Comparison of ENCODE assay signal across 4 cellular contexts in the genomic region with DNA sequence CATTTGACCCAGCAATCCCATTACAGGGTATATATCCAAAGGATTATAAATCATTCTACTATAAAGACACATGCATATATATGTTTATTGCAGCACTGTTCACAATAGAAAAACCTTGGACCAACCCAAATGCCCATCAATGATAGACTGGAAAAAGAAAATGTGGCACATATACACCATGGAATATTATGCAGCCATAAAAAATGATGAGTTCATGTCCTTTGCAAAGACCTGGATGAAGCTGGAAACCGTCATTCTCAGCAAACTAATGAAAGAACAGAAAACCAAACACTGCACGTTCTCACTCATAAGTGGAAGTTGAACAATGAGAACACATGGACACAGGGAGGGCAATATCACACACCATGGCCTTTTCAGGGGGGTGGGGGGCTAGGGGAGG. TPM values are rescaled to one million over a fixed set of nuclear protein-coding genes. Genes with fewer than 3 reads are reported as not detected.
A peak's percentile ranks its signal among the peaks of the same experiment; 100 is the strongest.
DNase-seq lines count a peak whose midpoint lies in the region; ATAC-seq, FAIRE-seq and TF ChIP-seq lines count a peak whose summit lies in the region.
"Not testable (repeated sequence)": the region's sequence is repeated elsewhere in the genome, so short reads cannot be mapped to it uniquely, and the experiment has no call there.

No MANE protein-coding gene starts in this region.

- peak overlapping the region; percentile 27 for H3K27ac Mint-ChIP-seq in activated naive CD8-positive, alpha-beta T cell treated with anti-CD3 and anti-CD28 coated beads, Interleukin-2, amount 10 ng/mL, durations not matched to agents 7 days and 5 days

- not testable (repeated sequence) for H3K9me3 Mint-ChIP-seq in activated naive CD8-positive, alpha-beta T cell treated with anti-CD3 and anti-CD28 coated beads, Interleukin-2, amount 10 ng/mL, durations not matched to agents 7 days and 5 days

- in situ Hi-C loops in K562 (cut with MboI); HepG2 (cut with HindIII; ENCODE audit: extremely low pct_ligation_motif_present, low pct_unique_long_range_greater_than_20kb): not testable (repeated sequence)

- H3K9ac ChIP-seq in K562 (ENCODE audit: insufficient read depth in 1 of 2, low read depth in 2 of 2, low read length in 2 of 2); HepG2 (ENCODE audit: insufficient read depth, low read depth, low read length): not testable (repeated sequence)

- not testable (repeated sequence) for H3K4me2 ChIP-seq in K562 (ENCODE audit: insufficient read depth, low read length); HepG2 (ENCODE audit: low read depth, low read length)

- not testable (repeated sequence) for H3K9me1 ChIP-seq in K562 (ENCODE audit: control insufficient read depth, insufficient read depth, low read length)

- H3K27ac ChIP-seq in HEK293 (ENCODE audit: extremely low read depth, low read depth, low read length); K562 (ENCODE audit: extremely low read depth, low read depth, low read length); HepG2 (ENCODE audit: extremely low read length, insufficient read depth, low read length): not testable (repeated sequence)

- H3K27me3 Mint-ChIP-seq in activated naive CD8-positive, alpha-beta T cell treated with anti-CD3 and anti-CD28 coated beads, Interleukin-2, amount 10 ng/mL, durations not matched to agents 7 days and 5 days: not testable (repeated sequence)

- not testable (repeated sequence) for H3K4me3 Mint-ChIP-seq in activated naive CD8-positive, alpha-beta T cell treated with anti-CD3 and anti-CD28 coated beads, Interleukin-2, amount 10 ng/mL, durations not matched to agents 7 days and 5 days

- intact Hi-C loops in K562 (cut with micrococcal nuclease); HepG2 (cut with micrococcal nuclease; ENCODE audit: unreplicated experiment): not testable (repeated sequence)

- WGBS in K562 (ENCODE audit: insufficient coverage, low coverage, missing lambda C conversion rate): 14% methylated on average over 2 of the region's 2 CpGs
- 88% methylated on average over 2 of the region's 2 CpGs for WGBS in HepG2 (ENCODE audit: low lambda C conversion rate)

- H2AFZ ChIP-seq in K562 (ENCODE audit: low read depth, low read length); HepG2 (ENCODE audit: low read length): not testable (repeated sequence)

- peaks cover 19% of the 10 kb centered on the region for H3K79me2 ChIP-seq in K562 (ENCODE audit: control insufficient read depth, insufficient read depth, low read length)
- H3K79me2 ChIP-seq in HepG2 (ENCODE audit: insufficient read depth, low read length): not testable (repeated sequence)

- peaks cover 11% of the 10 kb centered on the region for H3K36me3 Mint-ChIP-seq in activated naive CD8-positive, alpha-beta T cell treated with anti-CD3 and anti-CD28 coated beads, Interleukin-2, amount 10 ng/mL, durations not matched to agents 7 days and 5 days

- DNase-seq in activated naive CD8-positive, alpha-beta T cell treated with anti-CD3 and anti-CD28 coated beads, Interleukin-2, amount 10 ng/mL, durations not matched to agents 7 days and 5 days; K562 (ENCODE audit: extremely low read depth in 1 of 4, low spot score in 3 of 4); HepG2 (ENCODE audit: low spot score): not testable (repeated sequence)

- POLR2A ChIA-PET in HEK293 (lab: Yijun Ruan, JAX); activated naive CD8-positive, alpha-beta T cell treated with anti-CD3 and anti-CD28 coated beads, Interleukin-2, amount 10 ng/mL, durations not matched to agents 7 days and 5 days (lab: Charles Lee); K562 (lab: Yijun Ruan, JAX); HepG2 (lab: Yijun Ruan, JAX): not testable (repeated sequence)

- H3K27me3 ChIP-seq in K562 (ENCODE audit: control insufficient read depth in 2 of 2, insufficient read depth in 2 of 2, low read length in 2 of 2); HepG2 (ENCODE audit: control insufficient read depth in 1 of 2, insufficient read depth in 2 of 2, low read length in 2 of 2): not testable (repeated sequence)

- TF ChIP-seq RAD21 in K562 (CRISPR knock-in tag; conservative IDR thresholded peaks at IDR 0.05 in 1 of 2, IDR thresholded peaks at IDR 0.05 in 1 of 2); HepG2 (CRISPR knock-in tag; IDR thresholded peaks at IDR 0.05): not testable (repeated sequence)

- ATAC-seq in activated naive CD8-positive, alpha-beta T cell treated with anti-CD3 and anti-CD28 coated beads, Interleukin-2, amount 10 ng/mL, durations not matched to agents 7 days and 5 days (ENCODE audit: low read depth); K562; HepG2: not testable (repeated sequence)

- H3K9me3 ChIP-seq in HEK293 (ENCODE audit: control insufficient read depth, insufficient read depth, low read depth, low read length); K562 (replicated peaks; ENCODE audit: control insufficient read depth, insufficient read depth, low read depth, low read length); HepG2 (ENCODE audit: low read length): not testable (repeated sequence)

- TF ChIP-seq POLR2A in K562 (conservative IDR thresholded peaks at IDR 0.05); HepG2 (IDR thresholded peaks at IDR 0.05; ENCODE audit: insufficient read depth in 1 of 2, low read depth in 2 of 2, low read length in 2 of 2): not testable (repeated sequence)

- not testable (repeated sequence) for FAIRE-seq in K562 (lab: Jason Lieb, UNC); HepG2 (lab: Jason Lieb, UNC)

- TF ChIP-seq CTCF in HEK293 (tag by site-specific recombination; IDR thresholded peaks at IDR 0.05); K562 (IDR thresholded peaks at IDR 0.05 in 2 of 3, conservative IDR thresholded peaks at IDR 0.05 in 1 of 3; ENCODE audit: insufficient read depth in 2 of 3, low read depth in 1 of 3, low read length in 3 of 3); HepG2 (CRISPR knock-in tag; IDR thresholded peaks at IDR 0.05): not testable (repeated sequence)

- H3K4me3 ChIP-seq in HEK293 (ENCODE audit: low read depth, low read length); K562; HepG2 (replicated peaks in 1 of 3; ENCODE audit: insufficient read depth in 1 of 3, low read depth in 2 of 3, low read length in 3 of 3): not testable (repeated sequence)

- not testable (repeated sequence) for H3K36me3 ChIP-seq in HEK293 (ENCODE audit: control insufficient read depth in 2 of 2, insufficient read depth in 1 of 2, low read length in 2 of 2); K562 (ENCODE audit: control insufficient read depth, insufficient read depth, low read length); HepG2 (replicated peaks in 1 of 2; ENCODE audit: control insufficient read depth in 1 of 2, insufficient read depth in 2 of 2, low read length in 2 of 2)

- not testable (repeated sequence) for H4K20me1 ChIP-seq in K562 (replicated peaks; ENCODE audit: control insufficient read depth, insufficient read depth, low read length); HepG2 (ENCODE audit: insufficient read depth, low read length)

- TF ChIP-seq EP300 in K562 (IDR thresholded peaks at IDR 0.05; ENCODE audit: low read length); HepG2 (IDR thresholded peaks at IDR 0.05; ENCODE audit: low read depth in 2 of 2, low read length in 2 of 2); HepG2 (CRISPR knock-in tag; IDR thresholded peaks at IDR 0.05; ENCODE audit: borderline replicate concordance): not testable (repeated sequence)

- BruUV-seq in K562 (replicated peaks; lab: Mats Ljungman, UMichigan); HepG2 (replicated peaks; lab: Mats Ljungman, UMichigan): not testable (repeated sequence)

- not testable (repeated sequence) for H3K4me1 ChIP-seq in HEK293 (ENCODE audit: control insufficient read depth, insufficient read depth, low read length); K562 (replicated peaks in 1 of 2; ENCODE audit: control insufficient read depth in 2 of 2, insufficient read depth in 2 of 2, low read length in 2 of 2)
- peaks cover 19% of the 10 kb centered on the region for H3K4me1 ChIP-seq in HepG2 (ENCODE audit: insufficient read depth, low read length)

- H3K4me1 Mint-ChIP-seq in activated naive CD8-positive, alpha-beta T cell treated with anti-CD3 and anti-CD28 coated beads, Interleukin-2, amount 10 ng/mL, durations not matched to agents 7 days and 5 days: peaks cover 11% of the 10 kb centered on the region

- CTCF ChIA-PET in HEK293 (lab: Yijun Ruan, JAX); K562 (lab: Yijun Ruan, JAX; ENCODE audit: low intra/inter-chr PET ratio); HepG2 (lab: Yijun Ruan, JAX; ENCODE audit: low intra/inter-chr PET ratio, low total read pairs): not testable (repeated sequence)

RNA-seq across cellular contexts. Expression of a gene that starts 4.5 kb away (rescaled TPM):
- total RNA-seq in activated naive CD8-positive, alpha-beta T cell treated with anti-CD3 and anti-CD28 coated beads, Interleukin-2, amount 10 ng/mL, durations not matched to agents 7 days and 5 days: 10 to 100 TPM; 17.1 to 20.0 TPM
- 1.7 and 3.9 TPM in 2 replicates for total RNA-seq in K562 (2011; cell fraction: chromatin; rRNA removed; ENCODE audit: low replicate concordance)
- total RNA-seq in K562 (2011; cell fraction: nucleolus; rRNA removed): 2.2 and 2.9 TPM in 2 replicates
- 4.3 and 6.0 TPM in 2 replicates for total RNA-seq in K562 (2011; cell fraction: nucleoplasm; rRNA removed)
- total RNA-seq in K562 (2014; rRNA removed) (32.0 and 35.9 TPM in 2 replicates), K562 (2014; rRNA removed; fragmentation: Illumina TruSeq; extraction: Trizol) (7.1 and 7.7 TPM in 2 replicates), K562 (2015; rRNA removed; fragmentation: Illumina TruSeq; extraction: Trizol) (12.7 and 16.1 TPM in 2 replicates), K562 (2021) (11.4 and 12.5 TPM in 2 replicates), HepG2 (2016; rRNA removed; fragmentation: Illumina TruSeq; extraction: Trizol) (45.1 and 49.4 TPM in 2 replicates)
- polyA plus RNA-seq in K562 (2011; rRNA removed) (5.3 and 7.7 TPM in 2 replicates), K562 (2014; fragmentation: Illumina TruSeq; extraction: Trizol) (8.9 and 10.1 TPM in 2 replicates), K562 (2014; fragmentation: Nextera tagmentation; extraction: Ambion mirVana) (1 to 10 TPM in 1 of 2 experiments, under 1 TPM in 1; 0.51 to 1.6 TPM), K562 (2014; rRNA removed) (13.3 and 24.3 TPM in 2 replicates), HepG2 (2011; rRNA removed) (23.9 and 25.0 TPM in 2 replicates)
- polyA plus RNA-seq in K562 (2011; cell fraction: cytosol; rRNA removed): 10.5 and 14.1 TPM in 2 replicates
- 6.2 and 6.5 TPM in 2 replicates for polyA plus RNA-seq in K562 (2011; cell fraction: nucleus; rRNA removed)
- polyA plus RNA-seq in K562 (2012): 36.6 and 39.0 TPM in 2 replicates
- polyA minus RNA-seq in K562 (2011; rRNA and poly(A)+ RNA removed): 3.5 and 5.6 TPM in 2 replicates
- polyA minus RNA-seq in K562 (2011; cell fraction: cytosol; rRNA and poly(A)+ RNA removed): 3.0 and 5.4 TPM in 2 replicates
- 2.4 and 3.3 TPM in 2 replicates for polyA minus RNA-seq in K562 (2011; cell fraction: nucleus; rRNA and poly(A)+ RNA removed)
- total RNA-seq in HepG2 (2016; cell fraction: cytosol; rRNA removed; fragmentation: Illumina TruSeq; extraction: Trizol; ENCODE audit: low read depth): 15.8 and 17.4 TPM in 2 replicates
- 42.9 and 43.7 TPM in 2 replicates for total RNA-seq in HepG2 (2016; cell fraction: insoluble cytoplasmic fraction; rRNA removed; fragmentation: Illumina TruSeq; extraction: Trizol)
- total RNA-seq in HepG2 (2016; cell fraction: membrane; rRNA removed; fragmentation: Illumina TruSeq; extraction: Trizol): 15.2 and 18.0 TPM in 2 replicates
- 19.7 and 22.2 TPM in 2 replicates for total RNA-seq in HepG2 (2016; cell fraction: nucleus; rRNA removed; fragmentation: Illumina TruSeq; extraction: Trizol)
- polyA plus RNA-seq in HepG2 (2011; cell fraction: cytosol; rRNA removed): 35.5 and 38.0 TPM in 2 replicates
- polyA plus RNA-seq in HepG2 (2011; cell fraction: nucleus; rRNA removed): 29.3 and 34.3 TPM in 2 replicates
- 33.9 and 38.4 TPM in 2 replicates for polyA plus RNA-seq in HepG2 (2012)
- polyA plus RNA-seq in HepG2 (2016; cell fraction: cytosol; fragmentation: Illumina TruSeq; extraction: Trizol; ENCODE audit: low read depth): 13.9 and 14.7 TPM in 2 replicates
- 59.7 and 60.2 TPM in 2 replicates for polyA plus RNA-seq in HepG2 (2016; cell fraction: insoluble cytoplasmic fraction; fragmentation: Illumina TruSeq; extraction: Trizol; ENCODE audit: low read depth)
- polyA plus RNA-seq in HepG2 (2016; cell fraction: membrane; fragmentation: Illumina TruSeq; extraction: Trizol; ENCODE audit: low read depth): 15.8 and 16.6 TPM in 2 replicates
- polyA plus RNA-seq in HepG2 (2016; cell fraction: nucleus; fragmentation: Illumina TruSeq; extraction: Trizol; ENCODE audit: insufficient read depth, low read depth): 35.6 and 46.5 TPM in 2 replicates
- 19.9 and 41.3 TPM in 2 replicates for polyA minus RNA-seq in HepG2 (2011; rRNA and poly(A)+ RNA removed; ENCODE audit: low replicate concordance)
- 10.0 and 12.1 TPM in 2 replicates for polyA minus RNA-seq in HepG2 (2011; cell fraction: cytosol; rRNA and poly(A)+ RNA removed)
- polyA minus RNA-seq in HepG2 (2011; cell fraction: nucleus; rRNA and poly(A)+ RNA removed): 9.8 and 13.7 TPM in 2 replicates

RNA-seq across cellular contexts. Expression of a gene that starts 39.7 kb away (rescaled TPM):
- 10 to 100 TPM; 17.7 to 20.9 TPM for total RNA-seq in activated naive CD8-positive, alpha-beta T cell treated with anti-CD3 and anti-CD28 coated beads, Interleukin-2, amount 10 ng/mL, durations not matched to agents 7 days and 5 days
- 1.1 and 1.4 TPM in 2 replicates for total RNA-seq in K562 (2011; cell fraction: chromatin; rRNA removed; ENCODE audit: low replicate concordance)
- 1.1 and 2.0 TPM in 2 replicates for total RNA-seq in K562 (2011; cell fraction: nucleolus; rRNA removed)
- 2.5 and 2.9 TPM in 2 replicates for total RNA-seq in K562 (2011; cell fraction: nucleoplasm; rRNA removed)
- total RNA-seq in K562 (2014; rRNA removed): 6.3 and 9.8 TPM in 2 replicates
- 5.9 and 9.0 TPM in 2 replicates for total RNA-seq in K562 (2014; rRNA removed; fragmentation: Illumina TruSeq; extraction: Trizol)
- 13.7 and 15.2 TPM in 2 replicates for total RNA-seq in K562 (2015; rRNA removed; fragmentation: Illumina TruSeq; extraction: Trizol)
- total RNA-seq in K562 (2021): 7.0 and 8.1 TPM in 2 replicates
- 4.8 and 8.1 TPM in 2 replicates for polyA plus RNA-seq in K562 (2011; rRNA removed)
- polyA plus RNA-seq in K562 (2011; cell fraction: cytosol; rRNA removed): 5.6 TPM in 2 replicates
- polyA plus RNA-seq in K562 (2011; cell fraction: nucleus; rRNA removed): 4.1 and 5.0 TPM in 2 replicates
- polyA plus RNA-seq in K562 (2012): 13.7 and 30.3 TPM in 2 replicates
- 10.5 and 12.0 TPM in 2 replicates for polyA plus RNA-seq in K562 (2014; fragmentation: Illumina TruSeq; extraction: Trizol)
- 1 to 10 TPM; 2.3 TPM for polyA plus RNA-seq in K562 (2014; fragmentation: Nextera tagmentation; extraction: Ambion mirVana)
- polyA plus RNA-seq in K562 (2014; rRNA removed): 7.6 and 8.9 TPM in 2 replicates
- 1.8 and 3.0 TPM in 2 replicates for polyA minus RNA-seq in K562 (2011; rRNA and poly(A)+ RNA removed)
- 2.9 and 3.6 TPM in 2 replicates for polyA minus RNA-seq in K562 (2011; cell fraction: cytosol; rRNA and poly(A)+ RNA removed)
- polyA minus RNA-seq in K562 (2011; cell fraction: nucleus; rRNA and poly(A)+ RNA removed): 0.81 and 1.4 TPM in 2 replicates
- 38.2 and 40.0 TPM in 2 replicates for total RNA-seq in HepG2 (2016; rRNA removed; fragmentation: Illumina TruSeq; extraction: Trizol)
- total RNA-seq in HepG2 (2016; cell fraction: cytosol; rRNA removed; fragmentation: Illumina TruSeq; extraction: Trizol; ENCODE audit: low read depth): 10.7 and 12.6 TPM in 2 replicates
- 37.5 and 39.4 TPM in 2 replicates for total RNA-seq in HepG2 (2016; cell fraction: insoluble cytoplasmic fraction; rRNA removed; fragmentation: Illumina TruSeq; extraction: Trizol)
- total RNA-seq in HepG2 (2016; cell fraction: membrane; rRNA removed; fragmentation: Illumina TruSeq; extraction: Trizol): 19.6 and 20.4 TPM in 2 replicates
- total RNA-seq in HepG2 (2016; cell fraction: nucleus; rRNA removed; fragmentation: Illumina TruSeq; extraction: Trizol): 18.4 and 18.8 TPM in 2 replicates
- polyA plus RNA-seq in HepG2 (2011; rRNA removed): 24.7 and 24.8 TPM in 2 replicates
- 15.5 and 22.3 TPM in 2 replicates for polyA plus RNA-seq in HepG2 (2011; cell fraction: cytosol; rRNA removed)
- polyA plus RNA-seq in HepG2 (2011; cell fraction: nucleus; rRNA removed): 19.3 and 24.1 TPM in 2 replicates
- polyA plus RNA-seq in HepG2 (2012): 25.5 and 32.5 TPM in 2 replicates
- polyA plus RNA-seq in HepG2 (2016; cell fraction: cytosol; fragmentation: Illumina TruSeq; extraction: Trizol; ENCODE audit: low read depth): 12.3 and 12.4 TPM in 2 replicates
- polyA plus RNA-seq in HepG2 (2016; cell fraction: insoluble cytoplasmic fraction; fragmentation: Illumina TruSeq; extraction: Trizol; ENCODE audit: low read depth): 50.1 and 54.3 TPM in 2 replicates
- 19.3 and 20.8 TPM in 2 replicates for polyA plus RNA-seq in HepG2 (2016; cell fraction: membrane; fragmentation: Illumina TruSeq; extraction: Trizol; ENCODE audit: low read depth)
- polyA plus RNA-seq in HepG2 (2016; cell fraction: nucleus; fragmentation: Illumina TruSeq; extraction: Trizol; ENCODE audit: insufficient read depth, low read depth): 39.6 and 44.6 TPM in 2 replicates
- 7.3 and 27.3 TPM in 2 replicates for polyA minus RNA-seq in HepG2 (2011; rRNA and poly(A)+ RNA removed; ENCODE audit: low replicate concordance)
- 10.4 and 11.1 TPM in 2 replicates for polyA minus RNA-seq in HepG2 (2011; cell fraction: cytosol; rRNA and poly(A)+ RNA removed)
- 10.9 and 11.7 TPM in 2 replicates for polyA minus RNA-seq in HepG2 (2011; cell fraction: nucleus; rRNA and poly(A)+ RNA removed)
